In genomic region chr1:5965586-5966131, GRCh38 we compare ENCODE assay signal across 20 cellular contexts. TPM values are rescaled to one million over a fixed set of nuclear protein-coding genes. Genes with fewer than 3 reads are reported as not detected.
DNase-seq lines count a peak whose midpoint lies in the region; ATAC-seq and TF ChIP-seq lines count a peak whose summit lies in the region.
"Had no signal": no experiment of that assay in that cellular context is flagged by ENCODE, and none has a peak within 500 bp of the region (broad histone marks: within the 10 kb centered on the region; RNA-seq: fewer than 3 reads in every experiment).

No MANE protein-coding gene starts in this region.

- no peaks in the 10 kb centered on the region for H3K4me1 ChIP-seq in upper lobe of right lung

- peaks cover 17% of the 10 kb centered on the region for H3K36me3 Mint-ChIP-seq in activated naive CD8-positive, alpha-beta T cell treated with anti-CD3 and anti-CD28 coated beads, Interleukin-2, amount 10 ng/mL, durations not matched to agents 7 days and 5 days
- H3K36me3 Mint-ChIP-seq in activated naive CD8-positive, alpha-beta T cell treated with anti-CD3 and anti-CD28 coated beads, Interleukin-2, amount 50 U/mL, for 24 hours (ENCODE audit: low read depth): peaks cover 10% of the 10 kb centered on the region
- H3K36me3 Mint-ChIP-seq in WTC11 (peaks cover 7% of the 10 kb centered on the region), neural crest cell (ENCODE audit: low read depth) (peaks cover 6% of the 10 kb centered on the region), HFFc6 (ENCODE audit: low read depth) (peaks cover 6% of the 10 kb centered on the region)

- peaks cover 2% of the 10 kb centered on the region for H3K4me1 Mint-ChIP-seq in activated naive CD8-positive, alpha-beta T cell treated with anti-CD3 and anti-CD28 coated beads, Interleukin-2, amount 10 ng/mL, durations not matched to agents 7 days and 5 days
- H3K4me1 Mint-ChIP-seq in activated naive CD8-positive, alpha-beta T cell treated with anti-CD3 and anti-CD28 coated beads, Interleukin-2, amount 50 U/mL, for 24 hours: no peaks in the 10 kb centered on the region
- H3K4me1 Mint-ChIP-seq in WTC11 (peaks cover 12% of the 10 kb centered on the region), neural crest cell (peaks cover 4% of the 10 kb centered on the region), HFFc6 (ENCODE audit: low read depth) (no peaks in the 10 kb centered on the region; the same call in 1 of the 2 replicates)

- H3K27ac ChIP-seq in upper lobe of right lung: no peak overlapping the region
- H3K27ac ChIP-seq: BLaER1 had no signal

- H3K27me3 Mint-ChIP-seq in activated naive CD8-positive, alpha-beta T cell treated with anti-CD3 and anti-CD28 coated beads, Interleukin-2, amount 10 ng/mL, durations not matched to agents 7 days and 5 days: no peaks in the 10 kb centered on the region
- H3K27me3 Mint-ChIP-seq in activated naive CD8-positive, alpha-beta T cell treated with anti-CD3 and anti-CD28 coated beads, Interleukin-2, amount 50 U/mL, for 24 hours: no peaks in the 10 kb centered on the region
- no peaks in the 10 kb centered on the region for H3K27me3 Mint-ChIP-seq in WTC11 (ENCODE audit: low read depth)
- H3K27me3 Mint-ChIP-seq in neural crest cell (ENCODE audit: low read depth): no peaks in the 10 kb centered on the region
- no peaks in the 10 kb centered on the region; the same call in 1 of the 2 replicates for H3K27me3 Mint-ChIP-seq in HFFc6 (ENCODE audit: insufficient read depth)
- H3K27me3 Mint-ChIP-seq: IgD-negative memory B cell had no signal

- no peak for ATAC-seq in activated naive CD8-positive, alpha-beta T cell treated with anti-CD3 and anti-CD28 coated beads, Interleukin-2, amount 10 ng/mL, durations not matched to agents 7 days and 5 days (ENCODE audit: low read depth)
- ATAC-seq in activated naive CD8-positive, alpha-beta T cell treated with anti-CD3 and anti-CD28 coated beads, Interleukin-2, amount 50 U/mL, for 24 hours: no peak
- ATAC-seq in WTC11: no peak
- ATAC-seq in upper lobe of right lung: no peak
- no peak for ATAC-seq in GM19467 (IDR thresholded peaks at IDR 0.05; ENCODE audit: unreplicated experiment)
- ATAC-seq: CD8-positive, alpha-beta T cell; GM12878 had no signal

- no peaks in the 10 kb centered on the region for H3K9me3 Mint-ChIP-seq in activated naive CD8-positive, alpha-beta T cell treated with anti-CD3 and anti-CD28 coated beads, Interleukin-2, amount 10 ng/mL, durations not matched to agents 7 days and 5 days
- H3K9me3 Mint-ChIP-seq in activated naive CD8-positive, alpha-beta T cell treated with anti-CD3 and anti-CD28 coated beads, Interleukin-2, amount 50 U/mL, for 24 hours: no peaks in the 10 kb centered on the region
- H3K9me3 Mint-ChIP-seq in WTC11 (no peaks in the 10 kb centered on the region), neural crest cell (no peaks in the 10 kb centered on the region), HFFc6 (no peaks in the 10 kb centered on the region)
- H3K9me3 Mint-ChIP-seq: CD8-positive, alpha-beta T cell; H9; IgD-negative memory B cell had no signal

- no peak for DNase-seq in activated naive CD8-positive, alpha-beta T cell treated with anti-CD3 and anti-CD28 coated beads, Interleukin-2, amount 10 ng/mL, durations not matched to agents 7 days and 5 days
- DNase-seq in activated naive CD8-positive, alpha-beta T cell treated with anti-CD3 and anti-CD28 coated beads, Interleukin-2, amount 50 U/mL, for 24 hours: no peak
- no peak for DNase-seq in WTC11 (ENCODE audit: low spot score)
- no peak for DNase-seq in neural crest cell (ENCODE audit: low read depth, low spot score)
- peak; percentile 42 for DNase-seq in upper lobe of right lung
- no peak for DNase-seq in COLO829 (ENCODE audit: low spot score)
- no peak for DNase-seq in HFFc6
- DNase-seq: 8988T; CD8-positive, alpha-beta T cell; COR-L47; DMS 273 treated with DMSO at 0.1 percent for 48 hours; DMS53; DND-41; EL; GOT3; H9 had no signal

- H3K27ac Mint-ChIP-seq in activated naive CD8-positive, alpha-beta T cell treated with anti-CD3 and anti-CD28 coated beads, Interleukin-2, amount 10 ng/mL, durations not matched to agents 7 days and 5 days: peak overlapping the region; percentile 58
- H3K27ac Mint-ChIP-seq in activated naive CD8-positive, alpha-beta T cell treated with anti-CD3 and anti-CD28 coated beads, Interleukin-2, amount 50 U/mL, for 24 hours: no peak overlapping the region
- H3K27ac Mint-ChIP-seq in WTC11 (peak overlapping the region; percentile 72), neural crest cell (ENCODE audit: unreplicated experiment) (peak overlapping the region; percentile 29), HFFc6 (no peak overlapping the region)
- H3K27ac Mint-ChIP-seq: CD8-positive, alpha-beta T cell; IgD-negative memory B cell had no signal

- H3K27me3 ChIP-seq in upper lobe of right lung: no peaks in the 10 kb centered on the region
- H3K27me3 ChIP-seq: BLaER1 had no signal

- peaks cover 13% of the 10 kb centered on the region for H3K36me3 ChIP-seq in upper lobe of right lung

- no peaks in the 10 kb centered on the region for H3K9me3 ChIP-seq in upper lobe of right lung
- H3K9me3 ChIP-seq: BLaER1 had no signal

- TF ChIP-seq CTCF in WTC11 (IDR thresholded peaks at IDR 0.05) (no peak), neural crest cell (conservative IDR thresholded peaks at IDR 0.05) (no peak), upper lobe of right lung (IDR thresholded peaks at IDR 0.05) (no peak), HFFc6 (IDR thresholded peaks at IDR 0.05) (no peak)

- intact Hi-C loops in upper lobe of right lung (cut with DNase I): no loop called here

- POLR2A ChIA-PET in activated naive CD8-positive, alpha-beta T cell treated with anti-CD3 and anti-CD28 coated beads, Interleukin-2, amount 10 ng/mL, durations not matched to agents 7 days and 5 days (lab: Charles Lee): no interaction called here
- POLR2A ChIA-PET in WTC11 (lab: Charles Lee): no interaction called here

- H3K4me3 ChIP-seq in upper lobe of right lung: no peak overlapping the region
- H3K4me3 ChIP-seq: BLaER1, GM12878 had no signal

- CTCF ChIA-PET in WTC11 (lab: Charles Lee): interaction anchor here (1.3 kb wide), 1 partner anchor 15 kb away, joined by 4 read pairs; no protein-coding TSS in a partner anchor

- no peak overlapping the region for H3K4me3 Mint-ChIP-seq in activated naive CD8-positive, alpha-beta T cell treated with anti-CD3 and anti-CD28 coated beads, Interleukin-2, amount 10 ng/mL, durations not matched to agents 7 days and 5 days
- H3K4me3 Mint-ChIP-seq in activated naive CD8-positive, alpha-beta T cell treated with anti-CD3 and anti-CD28 coated beads, Interleukin-2, amount 50 U/mL, for 24 hours: no peak overlapping the region
- H3K4me3 Mint-ChIP-seq in WTC11 (no peak overlapping the region), neural crest cell (no peak overlapping the region), HFFc6 (no peak overlapping the region)
- H3K4me3 Mint-ChIP-seq: CD8-positive, alpha-beta T cell; H9; IgD-negative memory B cell had no signal

TF ChIP-seq in WTC11, 78 proteins besides CTCF, POLR2A, EP300 and RAD21 (continues in another document):
- no peak for TF ChIP-seq E2F1 (CRISPR knock-in tag; IDR thresholded peaks at IDR 0.05)
- no peak for TF ChIP-seq ELF4 (CRISPR knock-in tag; IDR thresholded peaks at IDR 0.05; ENCODE audit: low read depth)
- no peak for TF ChIP-seq IRF1 (CRISPR knock-in tag; IDR thresholded peaks at IDR 0.05)
- TF ChIP-seq ZBTB43 (CRISPR knock-in tag; IDR thresholded peaks at IDR 0.05): no peak
- TF ChIP-seq FOXJ3 (CRISPR knock-in tag; IDR thresholded peaks at IDR 0.05; ENCODE audit: borderline replicate concordance): no peak

RNA-seq across cellular contexts. Expression of gene NPHP4, which starts 26.6 kb away (rescaled TPM):
- total RNA-seq in activated naive CD8-positive, alpha-beta T cell treated with anti-CD3 and anti-CD28 coated beads, Interleukin-2, amount 10 ng/mL, durations not matched to agents 7 days and 5 days: 10 to 100 TPM; 16.4 to 17.5 TPM
- total RNA-seq in WTC11 (2021): 10.6 to 16.8 TPM (median 12.0 TPM) in 3 replicates
- total RNA-seq in neural crest cell: 31.9 and 33.2 TPM in 2 replicates
- total RNA-seq in upper lobe of right lung: 14.6 TPM
- total RNA-seq in HFFc6 (2021; fragmentation: NEBNext Ultra II Directional; extraction: Animal tissue kit (Norgen Biotek cat#: 25700)): 1 to 10 TPM; 5.0 to 6.8 (median 6.0) TPM

Comparison
In these comparisons a context has a peak if more than half of its experiments do, and no peak if none do; other contexts are left out.
1. H3K27ac Mint-ChIP-seq: peak in activated naive CD8-positive, alpha-beta T cell treated with anti-CD3 and anti-CD28 coated beads, Interleukin-2, amount 10 ng/mL, durations not matched to agents 7 days and 5 days (single experiment), WTC11 (single experiment) and neural crest cell (single experiment); none in activated naive CD8-positive, alpha-beta T cell treated with anti-CD3 and anti-CD28 coated beads, Interleukin-2, amount 50 U/mL, for 24 hours (single experiment) and HFFc6 (single experiment).